Comparison of ENCODE assay signal across 7 cellular contexts in genomic region chr1:1325288-1326074, GRCh38. TPM values are rescaled to one million over a fixed set of nuclear protein-coding genes. Genes with fewer than 3 reads are reported as not detected.
DNase-seq lines count a peak whose midpoint lies in the region; ATAC-seq, FAIRE-seq and TF ChIP-seq lines count a peak whose summit lies in the region.
"Had no signal": no experiment of that assay in that cellular context is flagged by ENCODE, and none has a peak within 500 bp of the region (broad histone marks: within the 10 kb centered on the region; RNA-seq: fewer than 3 reads in every experiment).

No MANE protein-coding gene starts in this region.

- no peak for TF ChIP-seq CTCF in osteoblast (IDR thresholded peaks at IDR 0.05; ENCODE audit: extremely low read depth, low read depth, low read length)

- DNase-seq in HTR-8/SVneo (ENCODE audit: insufficient read length, low spot score) (no peak), caudate nucleus (lab: John Stamatoyannopoulos, UW) (no peak), osteoblast (ENCODE audit: insufficient read length, low spot score, missing footprints) (peak; percentile 91), mesenteric fat pad (ENCODE audit: low spot score) (no peak)

- no peak overlapping the region for H2AFZ ChIP-seq in osteoblast (ENCODE audit: low read length)

- no peaks in the 10 kb centered on the region for H3K27me3 ChIP-seq in osteoblast (ENCODE audit: insufficient read depth, low read length)

- H3K4me3 ChIP-seq in osteoblast (ENCODE audit: insufficient read depth, low read length) = peak overlapping the region; percentile 89

- H3K36me3 ChIP-seq in osteoblast (ENCODE audit: insufficient read depth, low read length) = peaks cover 5% of the 10 kb centered on the region

- peaks cover 41% of the 10 kb centered on the region for H4K20me1 ChIP-seq in osteoblast (ENCODE audit: insufficient read depth, low read length)

- H3K9me3 ChIP-seq in osteoblast (ENCODE audit: low read depth, low read length) = no peaks in the 10 kb centered on the region

- H3K4me2 ChIP-seq in osteoblast (ENCODE audit: insufficient read depth, low read length) = peak overlapping the region; percentile 87

- peak; percentile 16 for FAIRE-seq in HTR-8/SVneo (lab: Jason Lieb, UNC)

- H3K27ac ChIP-seq in caudate nucleus (ENCODE audit: low read depth, low read length) = peak overlapping the region; percentile 50
- H3K27ac ChIP-seq in osteoblast (ENCODE audit: low read depth, low read length) = peak overlapping the region; percentile 71

- ATAC-seq in HG03097 (IDR thresholded peaks at IDR 0.05; ENCODE audit: low FRiP score, unreplicated experiment) (no peak), GM21576 (IDR thresholded peaks at IDR 0.05; ENCODE audit: unreplicated experiment) (no peak)

- H3K4me1 ChIP-seq in osteoblast (ENCODE audit: insufficient read depth, low read length) = peaks cover 12% of the 10 kb centered on the region

- peaks cover 63% of the 10 kb centered on the region for H3K79me2 ChIP-seq in osteoblast (ENCODE audit: insufficient read depth, low read length)

RNA-seq across cellular contexts. Expression of gene CPTP, which starts 0.9 kb away (rescaled TPM):
- total RNA-seq in osteoblast (12.7 and 13.8 TPM in 2 replicates), mesenteric fat pad (19.7 TPM)

RNA-seq across cellular contexts. Expression of gene INTS11, which starts 1.0 kb away (rescaled TPM):
- 53.3 and 59.7 TPM in 2 replicates for total RNA-seq in osteoblast
- total RNA-seq in mesenteric fat pad = 74.7 TPM

RNA-seq across cellular contexts. Expression of gene TAS1R3, which starts 5.6 kb away (rescaled TPM):
- total RNA-seq in osteoblast (under 0.01 TPM in 2 replicates), mesenteric fat pad (0.19 TPM)
- total RNA-seq: SK-MEL-5 had no signal

RNA-seq across cellular contexts. Expression of gene PUSL1, which starts 17.1 kb away (rescaled TPM):
- total RNA-seq in osteoblast (19.4 and 29.3 TPM in 2 replicates), mesenteric fat pad (11.6 TPM)

RNA-seq across cellular contexts. Expression of gene ACAP3, which starts 17.8 kb away (rescaled TPM):
- total RNA-seq in osteoblast = 31.2 and 46.7 TPM in 2 replicates
- total RNA-seq in mesenteric fat pad = 36.6 TPM
